In genomic region chr10:92691591-92692084, GRCh38 we compare ENCODE assay signal across 8 cellular contexts. TPM values are rescaled to one million over a fixed set of nuclear protein-coding genes. Genes with fewer than 3 reads are reported as not detected.
DNase-seq lines count a peak whose midpoint lies in the region; ATAC-seq and TF ChIP-seq lines count a peak whose summit lies in the region.

No MANE protein-coding gene starts in this region.

- peak overlapping the region; percentile 87 to 99 (median 94) for H3K27ac ChIP-seq in BLaER1 treated with 17β-estradiol and CSF1 and Interleukin-3, amounts not matched to agents 10 nM and 100 nM

- H3K4me3 ChIP-seq in BLaER1 treated with 17β-estradiol and CSF1 and Interleukin-3, amounts not matched to agents 10 nM and 100 nM, result peak overlapping the region; percentile 72 to 99 (median 94)
- H3K4me3 ChIP-seq in NT2/D1 (ENCODE audit: insufficient read length, low read depth), result peak overlapping the region; percentile 16
- H3K4me3 ChIP-seq in mucosa of stomach (ENCODE audit: low read length), result no peak overlapping the region

- peaks cover 10% of the 10 kb centered on the region for H3K36me3 Mint-ChIP-seq in effector memory CD8-positive, alpha-beta T cell (ENCODE audit: insufficient read depth)
- no peaks in the 10 kb centered on the region for H3K36me3 Mint-ChIP-seq in osteocyte (ENCODE audit: unreplicated experiment)

- peak overlapping the region; percentile 83 to 99 (median 93) for H3K4me2 ChIP-seq in BLaER1 treated with 17β-estradiol and CSF1 and Interleukin-3, amounts not matched to agents 10 nM and 100 nM

- no peak for TF ChIP-seq CTCF in osteocyte (IDR thresholded peaks at IDR 0.05)

- H3K4me3 Mint-ChIP-seq in effector memory CD8-positive, alpha-beta T cell, result peak overlapping the region; percentile 72 to 77
- no peak overlapping the region for H3K4me3 Mint-ChIP-seq in osteocyte (ENCODE audit: unreplicated experiment)

- H3K9ac ChIP-seq in BLaER1 treated with 17β-estradiol and CSF1 and Interleukin-3, amounts not matched to agents 10 nM and 100 nM, result peak overlapping the region; percentile 89 to 98 (median 96)
- H3K9ac ChIP-seq in NT2/D1 (ENCODE audit: insufficient read length, low read depth) (peak overlapping the region; percentile 42), mucosa of stomach (ENCODE audit: low read length) (peak overlapping the region; percentile 39)

- peaks cover 0 to 2% (median 1%) of the 10 kb centered on the region in 11 experiments; a peak in 15 of 22 replicates for H3K9me3 ChIP-seq in BLaER1 treated with 17β-estradiol and CSF1 and Interleukin-3, amounts not matched to agents 10 nM and 100 nM (replicated peaks in 1 of 11)
- no peaks in the 10 kb centered on the region for H3K9me3 ChIP-seq in NT2/D1 (ENCODE audit: insufficient read depth, low read length)
- H3K9me3 ChIP-seq in mucosa of stomach (ENCODE audit: control insufficient read depth, low read length), result no peaks in the 10 kb centered on the region

- peaks cover 23 to 53% (median 44%) of the 10 kb centered on the region in 11 experiments for H3K36me3 ChIP-seq in BLaER1 treated with 17β-estradiol and CSF1 and Interleukin-3, amounts not matched to agents 10 nM and 100 nM
- H3K36me3 ChIP-seq in NT2/D1 (ENCODE audit: insufficient read depth, insufficient read length, low read length) (no peaks in the 10 kb centered on the region), mucosa of stomach (ENCODE audit: control insufficient read depth, insufficient read depth, low read length) (no peaks in the 10 kb centered on the region)

- peak overlapping the region in 1 of 2 donors; percentile 65 for H3K27ac Mint-ChIP-seq in effector memory CD8-positive, alpha-beta T cell
- H3K27ac Mint-ChIP-seq in osteocyte (ENCODE audit: unreplicated experiment), result no peak overlapping the region

- peaks cover 0 to 47% (median 21%) of the 10 kb centered on the region in 11 experiments; a peak in 13 of 22 replicates for H4K20me1 ChIP-seq in BLaER1 treated with 17β-estradiol and CSF1 and Interleukin-3, amounts not matched to agents 10 nM and 100 nM

- peaks cover 0 to 50% (median 22%) of the 10 kb centered on the region in 11 experiments; a peak in 17 of 22 replicates for H3K27me3 ChIP-seq in BLaER1 treated with 17β-estradiol and CSF1 and Interleukin-3, amounts not matched to agents 10 nM and 100 nM
- peaks cover 95% of the 10 kb centered on the region for H3K27me3 ChIP-seq in NT2/D1 (ENCODE audit: insufficient read depth, insufficient read length)
- peaks cover 71% of the 10 kb centered on the region for H3K27me3 ChIP-seq in mucosa of stomach (ENCODE audit: control insufficient read depth, insufficient read depth, low read length)

- peaks cover 0 to 8% of the 10 kb centered on the region in 2 donors for H3K9me3 Mint-ChIP-seq in effector memory CD8-positive, alpha-beta T cell
- no peaks in the 10 kb centered on the region for H3K9me3 Mint-ChIP-seq in osteocyte (ENCODE audit: unreplicated experiment)

- ATAC-seq in effector memory CD8-positive, alpha-beta T cell (replicated peaks), result no peak
- ATAC-seq in GM21447 (IDR thresholded peaks at IDR 0.05; ENCODE audit: unreplicated experiment) (no peak), GM21528 (IDR thresholded peaks at IDR 0.05; ENCODE audit: low FRiP score, unreplicated experiment) (no peak)

- peaks cover 15 to 20% of the 10 kb centered on the region in 2 donors for H3K4me1 Mint-ChIP-seq in effector memory CD8-positive, alpha-beta T cell (ENCODE audit: low read depth in 2 of 2)
- peaks cover 7% of the 10 kb centered on the region for H3K4me1 Mint-ChIP-seq in osteocyte (ENCODE audit: unreplicated experiment)

- H3K4me1 ChIP-seq in BLaER1 treated with 17β-estradiol and CSF1 and Interleukin-3, amounts not matched to agents 10 nM and 100 nM, result peaks cover 25 to 58% (median 39%) of the 10 kb centered on the region in 10 experiments
- H3K4me1 ChIP-seq in NT2/D1 (ENCODE audit: insufficient read depth, insufficient read length) (peaks cover 5% of the 10 kb centered on the region), mucosa of stomach (ENCODE audit: control insufficient read depth, insufficient read depth, low read length) (peaks cover 5% of the 10 kb centered on the region)

- DNase-seq in NT2/D1 (ENCODE audit: low read depth, low spot score) (no peak), amniotic stem cell (lab: John Stamatoyannopoulos, UW) (no peak), osteocyte (ENCODE audit: extremely low spot score, unreplicated experiment) (no peak)
- peak in 1 of 3 experiments; percentile 5 for DNase-seq in effector memory CD8-positive, alpha-beta T cell

- H3K27me3 Mint-ChIP-seq in effector memory CD8-positive, alpha-beta T cell, result peaks cover 31 to 45% of the 10 kb centered on the region in 2 donors
- H3K27me3 Mint-ChIP-seq in osteocyte (ENCODE audit: unreplicated experiment), result peaks cover 37% of the 10 kb centered on the region

RNA-seq across cellular contexts. Expression of gene HHEX, which starts 1.9 kb away (rescaled TPM):
- total RNA-seq in osteocyte, result 1.2 and 1.7 TPM in 2 replicates

Comparison
In these comparisons a context has a peak if more than half of its experiments do, and no peak if none do; other contexts are left out.
1. H3K9ac ChIP-seq: peak in every context shown above with its lines; median percentile 96 in BLaER1 treated with 17β-estradiol and CSF1 and Interleukin-3, amounts not matched to agents 10 nM and 100 nM; 42 in NT2/D1; 39 in mucosa of stomach.